In the genomic region with DNA sequence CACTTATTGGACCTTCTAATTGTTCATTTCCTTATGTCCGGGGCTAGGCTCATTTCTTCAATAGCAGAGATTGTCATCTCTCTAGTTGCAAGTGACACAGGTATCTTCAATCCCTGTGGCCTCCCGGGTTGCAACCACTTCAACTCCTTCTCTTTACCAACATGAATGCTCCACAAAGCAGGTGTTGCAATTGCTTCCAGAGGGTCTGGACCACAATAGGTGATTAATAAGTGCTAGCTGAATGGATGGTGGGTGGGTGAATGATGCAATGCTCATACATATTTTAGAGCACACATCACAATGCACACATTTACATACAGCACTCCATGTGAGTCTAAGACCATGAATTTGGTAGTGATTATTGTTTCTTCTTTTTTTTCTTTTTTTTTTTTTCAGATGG, we compare ENCODE assay signal across 9 cellular contexts. TPM values are rescaled to one million over a fixed set of nuclear protein-coding genes. Genes with fewer than 3 reads are reported as not detected.
A peak's percentile ranks its signal among the peaks of the same experiment; 100 is the strongest.
DNase-seq lines count a peak whose midpoint lies in the region; ATAC-seq and TF ChIP-seq lines count a peak whose summit lies in the region.
"Had no signal": no experiment of that assay in that cellular context is flagged by ENCODE, and none has a peak within 500 bp of the region (broad histone marks: within the 10 kb centered on the region; RNA-seq: fewer than 3 reads in every experiment).

No MANE protein-coding gene starts in this region.

- peaks cover 16% of the 10 kb centered on the region for H3F3A ChIP-seq in smooth muscle cell (ENCODE audit: low read depth)

- no peaks in the 10 kb centered on the region for H3K9me3 ChIP-seq in smooth muscle cell (replicated peaks; ENCODE audit: low read depth)
- H3K9me3 ChIP-seq: prostate gland had no signal

- peaks cover 15% of the 10 kb centered on the region for H3K36me3 Mint-ChIP-seq in activated T-cell treated with anti-CD3 and anti-CD28 coated beads, Interleukin-2, amount 50 U/mL, for 4 hours (ENCODE audit: insufficient read depth)

- TF ChIP-seq CTCF in fibroblast of villous mesenchyme (IDR thresholded peaks at IDR 0.05; ENCODE audit: insufficient read depth, low read depth, low read length) (no peak), smooth muscle cell (IDR thresholded peaks at IDR 0.05; ENCODE audit: borderline replicate concordance, insufficient read depth, poor library complexity, severe bottlenecking) (no peak)

- H3K4me1 Mint-ChIP-seq in activated T-cell treated with anti-CD3 and anti-CD28 coated beads, Interleukin-2, amount 50 U/mL, for 4 hours (ENCODE audit: low read depth), result peaks cover 66% of the 10 kb centered on the region

- peak overlapping the region; percentile 98 for H3K9ac ChIP-seq in smooth muscle cell (ENCODE audit: low read depth)

- peaks cover 56% of the 10 kb centered on the region for H3K4me1 ChIP-seq in smooth muscle cell (ENCODE audit: low read depth)

- H3K9me3 Mint-ChIP-seq in activated T-cell treated with anti-CD3 and anti-CD28 coated beads, Interleukin-2, amount 50 U/mL, for 4 hours, result no peaks in the 10 kb centered on the region

- peaks cover 74% of the 10 kb centered on the region for H3K79me2 ChIP-seq in smooth muscle cell (ENCODE audit: low read depth)

- peak overlapping the region; percentile 95 for H3K4me2 ChIP-seq in smooth muscle cell

- H4K20me1 ChIP-seq in smooth muscle cell (ENCODE audit: low read depth), result peaks cover 72% of the 10 kb centered on the region

- no peak for ATAC-seq in activated T-cell treated with anti-CD3 and anti-CD28 coated beads, Interleukin-2, amount 50 U/mL, for 4 hours
- ATAC-seq in HG03457 (IDR thresholded peaks at IDR 0.05; ENCODE audit: unreplicated experiment), result no peak
- ATAC-seq in GM21423 (IDR thresholded peaks at IDR 0.05; ENCODE audit: unreplicated experiment), result no peak

- 63% methylated on average over 2 of the region's 2 CpGs for WGBS in smooth muscle cell (ENCODE audit: low lambda C conversion rate)

- no peaks in the 10 kb centered on the region for H3K27me3 Mint-ChIP-seq in activated T-cell treated with anti-CD3 and anti-CD28 coated beads, Interleukin-2, amount 50 U/mL, for 4 hours (ENCODE audit: low read depth)

- H3K4me3 ChIP-seq in fibroblast of villous mesenchyme (ENCODE audit: low read depth, low read length) (no peak overlapping the region), smooth muscle cell (peak overlapping the region; percentile 98)
- H3K4me3 ChIP-seq: prostate gland had no signal

- no peak overlapping the region for H2AFZ ChIP-seq in smooth muscle cell (ENCODE audit: low read depth)

- no peaks in the 10 kb centered on the region for H3K27me3 ChIP-seq in smooth muscle cell (ENCODE audit: low read depth)

- H3K4me3 Mint-ChIP-seq in activated T-cell treated with anti-CD3 and anti-CD28 coated beads, Interleukin-2, amount 50 U/mL, for 4 hours, result peak overlapping the region; percentile 96

- DNase-seq in HS-5 (ENCODE audit: low read depth) (peak; percentile 44), fibroblast of villous mesenchyme (ENCODE audit: low read depth) (peak; percentile 46), smooth muscle cell (lab: John Stamatoyannopoulos, UW; ENCODE audit: unreplicated experiment) (no peak), NCI-H1436 (lab: John Stamatoyannopoulos, UW) (no peak)
- no peak for DNase-seq in activated T-cell treated with anti-CD3 and anti-CD28 coated beads, Interleukin-2, amount 50 U/mL, for 4 hours
- DNase-seq: NCI-H446 treated with DMSO at 0.1 percent for 48 hours had no signal

- H3K27ac ChIP-seq in smooth muscle cell (ENCODE audit: low read depth), result peak overlapping the region; percentile 98

- no peaks in the 10 kb centered on the region for H3K36me3 ChIP-seq in smooth muscle cell (ENCODE audit: low read depth)
- H3K36me3 ChIP-seq: prostate gland had no signal

RNA-seq across cellular contexts. Expression of a gene that starts 2.6 kb away (rescaled TPM):
- total RNA-seq in activated T-cell treated with anti-CD3 and anti-CD28 coated beads, Interleukin-2, amount 50 U/mL, for 4 hours, result 10 to 100 TPM; 51.1 to 71.9 (median 66.2) TPM
- total RNA-seq in fibroblast of villous mesenchyme, result 153 and 180 TPM in 2 replicates
- total RNA-seq in smooth muscle cell, result 103 and 105 TPM in 2 replicates
- 46.1 and 70.3 TPM in 2 replicates for polyA plus RNA-seq in smooth muscle cell

Comparison
In these comparisons a context has a peak if more than half of its experiments do, and no peak if none do; other contexts are left out.
1. DNase-seq: peak in HS-5 (single experiment) and fibroblast of villous mesenchyme (single experiment); none in activated T-cell treated with anti-CD3 and anti-CD28 coated beads, Interleukin-2, amount 50 U/mL, for 4 hours (single experiment), smooth muscle cell (single experiment) and NCI-H1436 (single experiment).